In genomic region chr11:114892381-114893197, GRCh38 we compare ENCODE assay signal across 12 cellular contexts.
DNase-seq lines count a peak whose midpoint lies in the region; ATAC-seq and TF ChIP-seq lines count a peak whose summit lies in the region.
"Had no signal": no experiment of that assay in that cellular context is flagged by ENCODE, and none has a peak within 500 bp of the region (broad histone marks: within the 10 kb centered on the region; RNA-seq: fewer than 3 reads in every experiment).

No MANE protein-coding gene starts in this region.

- H3K27ac ChIP-seq in OCI-LY7 (ENCODE audit: low read depth, low read length, poor library complexity, severe bottlenecking), result no peak overlapping the region
- peak overlapping the region in 7 of 10 donors; percentile 6 to 72 (median 45) for H3K27ac ChIP-seq in heart right ventricle
- H3K27ac ChIP-seq: hepatocyte had no signal

- H3K36me3 ChIP-seq in OCI-LY7 (ENCODE audit: insufficient read depth, low read length), result no peaks in the 10 kb centered on the region
- no peaks in the 10 kb centered on the region for H3K36me3 ChIP-seq in heart right ventricle

- POLR2A ChIA-PET in GM10248 (lab: Yijun Ruan, JAX), result no interaction called here
- POLR2A ChIA-PET in OCI-LY7 (lab: Charles Lee), result interaction anchor here (1.5 kb wide), 1 partner anchor 18 kb away, joined by 4 read pairs; no protein-coding TSS in a partner anchor

- H3K27me3 Mint-ChIP-seq in natural killer cell (ENCODE audit: low read depth in 2 of 2), result no peaks in the 10 kb centered on the region
- H3K27me3 Mint-ChIP-seq: stimulated activated memory B cell treated with anti-CD40 and anti-IgM and Interleukin-4, amounts not matched to agents 10 μg/mL and 1 μg/mL and 100 μg/mL, for 72 hours had no signal

- CTCF ChIA-PET in GM10248 (lab: Yijun Ruan, JAX) (interaction anchor here (1.1 to 1.6 kb wide), 4 partner anchors 11 to 32 kb away, joined by 4 to 7 read pairs (median 5); no protein-coding TSS in a partner anchor), OCI-LY7 (lab: Charles Lee; ENCODE audit: unreplicated experiment) (interaction anchor here (0.9 kb wide), 1 partner anchor 152 kb away, joined by 3 read pairs; no protein-coding TSS in a partner anchor)

- H3K4me3 Mint-ChIP-seq in natural killer cell, result no peak overlapping the region
- H3K4me3 Mint-ChIP-seq: stimulated activated memory B cell treated with anti-CD40 and anti-IgM and Interleukin-4, amounts not matched to agents 10 μg/mL and 1 μg/mL and 100 μg/mL, for 72 hours had no signal

- no peaks in the 10 kb centered on the region for H3K9me2 ChIP-seq in OCI-LY7 (ENCODE audit: insufficient read depth, low read length)

- DNase-seq in AML-193 (lab: John Stamatoyannopoulos, UW) (peak; percentile 1 to 13), GM10248 (ENCODE audit: extremely low spot score) (no peak), OCI-LY7 (ENCODE audit: low spot score) (peak; percentile 17), heart right ventricle (no peak), natural killer cell (no peak), DMS114 treated with DMSO at 0.1 percent for 48 hours (lab: John Stamatoyannopoulos, UW; ENCODE audit: unreplicated experiment) (no peak)
- DNase-seq: amygdala, NCI-H1417 had no signal

- H3K9me3 ChIP-seq in OCI-LY7 (ENCODE audit: low read length), result no peaks in the 10 kb centered on the region
- H3K9me3 ChIP-seq in heart right ventricle, result peaks cover 0 to 10% (median 0%) of the 10 kb centered on the region in 11 donors

- WGBS in heart right ventricle, 2 donors, result 89 to 94% methylated on average over 3 of the region's 3 CpGs

- no peak overlapping the region for H2AFZ ChIP-seq in OCI-LY7 (ENCODE audit: low read length)
- H2AFZ ChIP-seq: hepatocyte had no signal

- no peaks in the 10 kb centered on the region for H3K4me1 ChIP-seq in OCI-LY7 (ENCODE audit: insufficient read depth, low read length, poor library complexity, severe bottlenecking)
- peaks cover 0 to 26% (median 8%) of the 10 kb centered on the region in 9 donors for H3K4me1 ChIP-seq in heart right ventricle

- intact Hi-C loops in OCI-LY7 (cut with micrococcal nuclease; ENCODE audit: unreplicated experiment) (no loop called here), heart right ventricle (cut with DNase I) (loop anchor here in 3 of 10 donors (5.0 kb wide), 1 partner anchor 95 kb away; no protein-coding TSS in a partner anchor), natural killer cell (cut with micrococcal nuclease) (no loop called here)

- no TSS peak for BruUV-seq in OCI-LY7 (replicated peaks; lab: Mats Ljungman, UMichigan)

- no peak overlapping the region for H3K4me2 ChIP-seq in OCI-LY7 (ENCODE audit: low read length)
- H3K4me2 ChIP-seq: hepatocyte had no signal

- TF ChIP-seq CTCF in GM10248 (IDR thresholded peaks at IDR 0.05; ENCODE audit: control extremely low read depth, extremely low read depth, low read depth, missing control alignments) (peak; percentile 11), OCI-LY7 (conservative IDR thresholded peaks at IDR 0.05; ENCODE audit: low read length) (peak; percentile 85), heart right ventricle (IDR thresholded peaks at IDR 0.05) (peak in 7 of 9 donors; percentile 9 to 40 (median 32)), natural killer cell (IDR thresholded peaks at IDR 0.05) (no peak)

- H3K27ac Mint-ChIP-seq in natural killer cell, result no peak overlapping the region
- H3K27ac Mint-ChIP-seq: stimulated activated memory B cell treated with anti-CD40 and anti-IgM and Interleukin-4, amounts not matched to agents 10 μg/mL and 1 μg/mL and 100 μg/mL, for 72 hours had no signal

- no peaks in the 10 kb centered on the region for H3K4me1 Mint-ChIP-seq in natural killer cell
- H3K4me1 Mint-ChIP-seq: stimulated activated memory B cell treated with anti-CD40 and anti-IgM and Interleukin-4, amounts not matched to agents 10 μg/mL and 1 μg/mL and 100 μg/mL, for 72 hours had no signal

- no peaks in the 10 kb centered on the region for H3K9me3 Mint-ChIP-seq in natural killer cell
- H3K9me3 Mint-ChIP-seq: stimulated activated memory B cell treated with anti-CD40 and anti-IgM and Interleukin-4, amounts not matched to agents 10 μg/mL and 1 μg/mL and 100 μg/mL, for 72 hours had no signal

- H4K20me1 ChIP-seq in OCI-LY7 (ENCODE audit: insufficient read depth, low read length), result no peaks in the 10 kb centered on the region

- no peaks in the 10 kb centered on the region for H3K79me2 ChIP-seq in OCI-LY7 (ENCODE audit: insufficient read depth, low read depth, low read length)
- H3K79me2 ChIP-seq: hepatocyte had no signal

- ATAC-seq in heart right ventricle (peak in 3 of 8 donors; percentile 21 to 61 (median 33)), GM18519 (IDR thresholded peaks at IDR 0.05; ENCODE audit: low FRiP score, unreplicated experiment) (no peak), natural killer cell (no peak), GM18498 (IDR thresholded peaks at IDR 0.05; ENCODE audit: unreplicated experiment) (no peak)
- ATAC-seq: stimulated activated memory B cell treated with anti-CD40 and anti-IgM and Interleukin-4, amounts not matched to agents 10 μg/mL and 1 μg/mL and 100 μg/mL, for 72 hours had no signal

- no peak overlapping the region for H3K4me3 ChIP-seq in OCI-LY7 (ENCODE audit: low read depth, low read length, poor library complexity, severe bottlenecking)
- no peak overlapping the region for H3K4me3 ChIP-seq in heart right ventricle
- H3K4me3 ChIP-seq: hepatocyte had no signal

- no peaks in the 10 kb centered on the region for H3K36me3 Mint-ChIP-seq in natural killer cell
- H3K36me3 Mint-ChIP-seq: stimulated activated memory B cell treated with anti-CD40 and anti-IgM and Interleukin-4, amounts not matched to agents 10 μg/mL and 1 μg/mL and 100 μg/mL, for 72 hours had no signal

- H3K27me3 ChIP-seq in heart right ventricle, result no peaks in the 10 kb centered on the region

Comparison
In these comparisons a context has a peak if more than half of its experiments do, and no peak if none do; other contexts are left out.
1. DNase-seq: peak in AML-193 (2 of 2) and OCI-LY7 (single experiment); none in GM10248 (single experiment), heart right ventricle (0 of 2), natural killer cell (single experiment) and DMS114 treated with DMSO at 0.1 percent for 48 hours (single experiment).